Comparison of ENCODE assay signal across 18 cellular contexts in the genomic region with DNA sequence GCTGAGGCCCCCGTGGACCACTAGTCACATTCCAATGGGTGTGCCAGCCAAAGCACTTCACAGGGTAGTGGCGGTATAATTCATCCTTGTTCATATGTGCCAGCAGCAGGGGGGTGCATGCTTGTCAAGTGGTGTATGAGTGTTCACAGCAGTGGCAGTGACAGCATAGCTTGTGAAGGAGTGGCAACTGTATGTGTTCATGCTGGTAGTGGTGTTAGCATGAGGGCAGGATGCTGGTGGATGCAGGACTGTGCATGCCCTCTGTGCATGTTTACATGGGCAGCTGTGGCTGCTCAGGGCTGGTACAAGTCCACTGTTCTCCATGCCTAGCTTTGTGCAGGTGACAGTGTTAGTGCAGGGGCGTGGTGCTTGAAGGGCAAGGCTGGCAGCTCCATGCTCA.
A peak's percentile ranks its signal among the peaks of the same experiment; 100 is the strongest.
DNase-seq lines count a peak whose midpoint lies in the region; ATAC-seq and TF ChIP-seq lines count a peak whose summit lies in the region.
"Had no signal": no experiment of that assay in that cellular context is flagged by ENCODE, and none has a peak within 500 bp of the region (broad histone marks: within the 10 kb centered on the region; RNA-seq: fewer than 3 reads in every experiment).

No MANE protein-coding gene starts in this region.

- no peak overlapping the region for H3K4me3 Mint-ChIP-seq in activated naive CD8-positive, alpha-beta T cell treated with anti-CD3 and anti-CD28 coated beads, Interleukin-2, amount 10 ng/mL, durations not matched to agents 7 days and 5 days
- no peak overlapping the region for H3K4me3 Mint-ChIP-seq in activated naive CD8-positive, alpha-beta T cell treated with anti-CD3 and anti-CD28 coated beads, Interleukin-2, amount 50 U/mL, for 24 hours
- no peak overlapping the region for H3K4me3 Mint-ChIP-seq in neural progenitor cell
- no peak overlapping the region for H3K4me3 Mint-ChIP-seq in stimulated activated effector memory CD8-positive, alpha-beta T cell treated with anti-CD3 and anti-CD28 coated beads, Interleukin-12 subunit alpha, Interleukin-12 subunit beta, amount 100 ng/mL, for 72 hours
- H3K4me3 Mint-ChIP-seq: CD4-positive, alpha-beta T cell had no signal

- H3K9me3 ChIP-seq in neural progenitor cell (ENCODE audit: low read depth), result no peaks in the 10 kb centered on the region
- no peaks in the 10 kb centered on the region for H3K9me3 ChIP-seq in uterus
- H3K9me3 ChIP-seq: A549, Caco-2 had no signal

- no peak for TF ChIP-seq POLR2A in uterus (IDR thresholded peaks at IDR 0.05)

- no peaks in the 10 kb centered on the region for H3F3A ChIP-seq in neural progenitor cell (ENCODE audit: low read depth)

- peak; percentile 7 for DNase-seq in DMS53 (lab: John Stamatoyannopoulos, UW)
- DNase-seq in DMS53 treated with DMSO at 0.1 percent for 48 hours (lab: John Stamatoyannopoulos, UW; ENCODE audit: unreplicated experiment), result no peak
- peak; percentile 11 for DNase-seq in activated naive CD8-positive, alpha-beta T cell treated with anti-CD3 and anti-CD28 coated beads, Interleukin-2, amount 10 ng/mL, durations not matched to agents 7 days and 5 days
- no peak for DNase-seq in activated naive CD8-positive, alpha-beta T cell treated with anti-CD3 and anti-CD28 coated beads, Interleukin-2, amount 50 U/mL, for 24 hours
- DNase-seq in neural progenitor cell (ENCODE audit: low spot score), result no peak
- no peak for DNase-seq in stimulated activated effector memory CD8-positive, alpha-beta T cell treated with anti-CD3 and anti-CD28 coated beads, Interleukin-12 subunit alpha, Interleukin-12 subunit beta, amount 100 ng/mL, for 72 hours (ENCODE audit: low spot score in 2 of 2)
- DNase-seq in NCI-H1092 treated with DMSO at 0.1 percent for 48 hours (lab: John Stamatoyannopoulos, UW), result no peak
- DNase-seq in uterus, result no peak
- DNase-seq: AML-193; Caco-2; CD4-positive, alpha-beta T cell; DMS79 treated with DMSO at 0.1 percent for 48 hours; GF-D8; GOT3; H7 had no signal

- H3K9me3 Mint-ChIP-seq in activated naive CD8-positive, alpha-beta T cell treated with anti-CD3 and anti-CD28 coated beads, Interleukin-2, amount 10 ng/mL, durations not matched to agents 7 days and 5 days, result peaks cover 14% of the 10 kb centered on the region
- peaks cover 25% of the 10 kb centered on the region for H3K9me3 Mint-ChIP-seq in activated naive CD8-positive, alpha-beta T cell treated with anti-CD3 and anti-CD28 coated beads, Interleukin-2, amount 50 U/mL, for 24 hours
- H3K9me3 Mint-ChIP-seq in neural progenitor cell, result peaks cover 9% of the 10 kb centered on the region
- H3K9me3 Mint-ChIP-seq in stimulated activated effector memory CD8-positive, alpha-beta T cell treated with anti-CD3 and anti-CD28 coated beads, Interleukin-12 subunit alpha, Interleukin-12 subunit beta, amount 100 ng/mL, for 72 hours, result peaks cover 20% of the 10 kb centered on the region

- H3K27ac ChIP-seq in neural progenitor cell, result no peak overlapping the region
- H3K27ac ChIP-seq in uterus, result no peak overlapping the region
- H3K27ac ChIP-seq: 22Rv1, A549, C4-2B had no signal

- H3K9ac ChIP-seq in neural progenitor cell, result no peak overlapping the region

- H3K27me3 ChIP-seq in neural progenitor cell, result no peaks in the 10 kb centered on the region
- no peaks in the 10 kb centered on the region for H3K27me3 ChIP-seq in uterus

- no peaks in the 10 kb centered on the region for H4K20me1 ChIP-seq in neural progenitor cell (ENCODE audit: low read depth)

- ATAC-seq in activated naive CD8-positive, alpha-beta T cell treated with anti-CD3 and anti-CD28 coated beads, Interleukin-2, amount 10 ng/mL, durations not matched to agents 7 days and 5 days (ENCODE audit: low read depth), result no peak
- no peak for ATAC-seq in activated naive CD8-positive, alpha-beta T cell treated with anti-CD3 and anti-CD28 coated beads, Interleukin-2, amount 50 U/mL, for 24 hours
- peak; percentile 24 for ATAC-seq in stimulated activated effector memory CD8-positive, alpha-beta T cell treated with anti-CD3 and anti-CD28 coated beads, Interleukin-12 subunit alpha, Interleukin-12 subunit beta, amount 100 ng/mL, for 72 hours
- ATAC-seq: A549 had no signal

- H3K36me3 ChIP-seq in neural progenitor cell (no peaks in the 10 kb centered on the region), uterus (no peaks in the 10 kb centered on the region)

- no peaks in the 10 kb centered on the region for H3K4me1 Mint-ChIP-seq in activated naive CD8-positive, alpha-beta T cell treated with anti-CD3 and anti-CD28 coated beads, Interleukin-2, amount 10 ng/mL, durations not matched to agents 7 days and 5 days
- H3K4me1 Mint-ChIP-seq in activated naive CD8-positive, alpha-beta T cell treated with anti-CD3 and anti-CD28 coated beads, Interleukin-2, amount 50 U/mL, for 24 hours, result no peaks in the 10 kb centered on the region
- H3K4me1 Mint-ChIP-seq in neural progenitor cell, result no peaks in the 10 kb centered on the region
- H3K4me1 Mint-ChIP-seq in stimulated activated effector memory CD8-positive, alpha-beta T cell treated with anti-CD3 and anti-CD28 coated beads, Interleukin-12 subunit alpha, Interleukin-12 subunit beta, amount 100 ng/mL, for 72 hours, result peaks cover 6% of the 10 kb centered on the region

- no peak overlapping the region for H2AFZ ChIP-seq in neural progenitor cell (replicated peaks)

- intact Hi-C loops in uterus (cut with DNase I; ENCODE audit: low total_unique reads), result no loop called here

- POLR2A ChIA-PET in activated naive CD8-positive, alpha-beta T cell treated with anti-CD3 and anti-CD28 coated beads, Interleukin-2, amount 10 ng/mL, durations not matched to agents 7 days and 5 days (lab: Charles Lee), result no interaction called here

- no peaks in the 10 kb centered on the region for H3K79me2 ChIP-seq in neural progenitor cell (ENCODE audit: low read depth)

- H3K27ac Mint-ChIP-seq in activated naive CD8-positive, alpha-beta T cell treated with anti-CD3 and anti-CD28 coated beads, Interleukin-2, amount 10 ng/mL, durations not matched to agents 7 days and 5 days, result no peak overlapping the region
- no peak overlapping the region for H3K27ac Mint-ChIP-seq in activated naive CD8-positive, alpha-beta T cell treated with anti-CD3 and anti-CD28 coated beads, Interleukin-2, amount 50 U/mL, for 24 hours
- peak overlapping the region; percentile 35 for H3K27ac Mint-ChIP-seq in neural progenitor cell
- H3K27ac Mint-ChIP-seq in stimulated activated effector memory CD8-positive, alpha-beta T cell treated with anti-CD3 and anti-CD28 coated beads, Interleukin-12 subunit alpha, Interleukin-12 subunit beta, amount 100 ng/mL, for 72 hours, result no peak overlapping the region
- H3K27ac Mint-ChIP-seq: CD4-positive, alpha-beta T cell had no signal

- no peaks in the 10 kb centered on the region for H3K4me1 ChIP-seq in neural progenitor cell
- no peaks in the 10 kb centered on the region for H3K4me1 ChIP-seq in uterus
- H3K4me1 ChIP-seq: A549, Caco-2 had no signal

- peaks cover 7% of the 10 kb centered on the region for H3K36me3 Mint-ChIP-seq in activated naive CD8-positive, alpha-beta T cell treated with anti-CD3 and anti-CD28 coated beads, Interleukin-2, amount 10 ng/mL, durations not matched to agents 7 days and 5 days
- H3K36me3 Mint-ChIP-seq in activated naive CD8-positive, alpha-beta T cell treated with anti-CD3 and anti-CD28 coated beads, Interleukin-2, amount 50 U/mL, for 24 hours (ENCODE audit: low read depth), result no peaks in the 10 kb centered on the region
- no peaks in the 10 kb centered on the region for H3K36me3 Mint-ChIP-seq in neural progenitor cell
- no peaks in the 10 kb centered on the region for H3K36me3 Mint-ChIP-seq in stimulated activated effector memory CD8-positive, alpha-beta T cell treated with anti-CD3 and anti-CD28 coated beads, Interleukin-12 subunit alpha, Interleukin-12 subunit beta, amount 100 ng/mL, for 72 hours

- no peak overlapping the region for H3K4me2 ChIP-seq in neural progenitor cell
- H3K4me2 ChIP-seq: A549 had no signal

- TF ChIP-seq CTCF in neural progenitor cell (IDR thresholded peaks at IDR 0.05) (no peak), uterus (IDR thresholded peaks at IDR 0.05) (no peak)

- H3K27me3 Mint-ChIP-seq in activated naive CD8-positive, alpha-beta T cell treated with anti-CD3 and anti-CD28 coated beads, Interleukin-2, amount 10 ng/mL, durations not matched to agents 7 days and 5 days, result no peaks in the 10 kb centered on the region
- no peaks in the 10 kb centered on the region for H3K27me3 Mint-ChIP-seq in activated naive CD8-positive, alpha-beta T cell treated with anti-CD3 and anti-CD28 coated beads, Interleukin-2, amount 50 U/mL, for 24 hours
- H3K27me3 Mint-ChIP-seq in neural progenitor cell (ENCODE audit: insufficient read depth, low read depth), result peaks cover 2% of the 10 kb centered on the region
- H3K27me3 Mint-ChIP-seq: CD4-positive, alpha-beta T cell had no signal

- H3K4me3 ChIP-seq in neural progenitor cell, result no peak overlapping the region
- H3K4me3 ChIP-seq in uterus, result no peak overlapping the region
- H3K4me3 ChIP-seq: A549 had no signal

Comparison
In these comparisons a context has a peak if more than half of its experiments do, and no peak if none do; other contexts are left out.
1. DNase-seq: peak in DMS53 (single experiment) and activated naive CD8-positive, alpha-beta T cell treated with anti-CD3 and anti-CD28 coated beads, Interleukin-2, amount 10 ng/mL, durations not matched to agents 7 days and 5 days (single experiment); none in DMS53 treated with DMSO at 0.1 percent for 48 hours (single experiment), activated naive CD8-positive, alpha-beta T cell treated with anti-CD3 and anti-CD28 coated beads, Interleukin-2, amount 50 U/mL, for 24 hours (single experiment), neural progenitor cell (single experiment), stimulated activated effector memory CD8-positive, alpha-beta T cell treated with anti-CD3 and anti-CD28 coated beads, Interleukin-12 subunit alpha, Interleukin-12 subunit beta, amount 100 ng/mL, for 72 hours (0 of 2), NCI-H1092 treated with DMSO at 0.1 percent for 48 hours (single experiment) and uterus (0 of 2).